ENCODE assay signal across 8 cellular contexts in the genomic region with DNA sequence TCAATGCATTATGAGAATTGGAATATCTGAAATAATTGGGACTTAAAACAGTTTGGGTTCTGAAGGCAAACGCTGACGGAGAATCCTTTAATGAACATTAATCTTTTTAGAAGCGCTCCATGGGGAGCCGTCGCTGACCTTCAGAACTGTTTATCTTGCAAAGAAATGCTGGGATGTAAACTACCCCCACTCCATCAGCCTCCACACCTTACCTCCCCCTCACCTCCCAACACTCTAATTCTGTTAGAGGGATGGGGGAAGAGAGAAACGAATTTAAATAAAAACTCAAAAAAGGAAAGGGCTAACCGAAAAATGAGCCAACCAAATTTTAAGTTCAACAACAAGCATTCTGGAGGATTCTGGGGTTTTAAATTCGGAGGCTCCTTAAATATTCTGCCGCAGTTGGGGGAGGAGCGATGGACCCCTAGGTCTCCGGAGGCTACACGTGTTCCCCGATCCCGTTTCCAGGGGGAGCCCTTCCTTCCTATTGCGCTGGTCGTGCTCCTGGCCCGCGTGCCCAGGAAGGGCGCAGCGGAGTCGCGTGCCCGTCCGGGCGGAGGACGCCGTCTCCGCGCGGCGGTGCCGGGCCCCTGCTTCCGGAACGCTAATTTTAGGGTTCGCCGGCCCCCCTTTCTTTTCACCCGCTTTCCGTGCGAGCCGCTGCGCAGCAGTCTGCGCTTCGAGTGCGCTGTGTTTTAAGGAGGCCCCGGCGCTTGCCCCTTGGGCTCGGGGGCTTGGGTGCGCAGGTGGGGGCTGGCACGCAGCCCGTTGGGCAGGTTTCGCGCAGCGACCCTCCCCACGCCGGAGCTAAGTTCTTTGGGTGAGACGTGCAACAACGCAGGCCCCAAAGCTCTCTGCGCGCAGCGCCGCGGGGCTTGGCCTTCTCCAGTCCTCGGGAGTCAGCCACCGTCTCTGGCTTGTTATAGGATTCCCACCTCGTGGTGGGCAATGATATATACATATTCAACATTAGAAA. TPM values are rescaled to one million over a fixed set of nuclear protein-coding genes. Genes with fewer than 3 reads are reported as not detected.
DNase-seq lines count a peak whose midpoint lies in the region; ATAC-seq lines count a peak whose summit lies in the region.

No MANE protein-coding gene starts in this region.

- H3K9me3 Mint-ChIP-seq in activated naive CD8-positive, alpha-beta T cell treated with anti-CD3 and anti-CD28 coated beads for 36 hours: no peaks in the 10 kb centered on the region

- H2BK5ac ChIP-seq in neuronal stem cell (ENCODE audit: low read length): peak overlapping the region; percentile 66

- H2BK120ac ChIP-seq in neuronal stem cell (ENCODE audit: low read depth, low read length): peak overlapping the region; percentile 87

- H3K4me3 ChIP-seq in neuronal stem cell (ENCODE audit: low read length in 2 of 2): peak overlapping the region; percentile 37 to 74

- no peak overlapping the region for H3K4ac ChIP-seq in neuronal stem cell (ENCODE audit: low read length)

- H3K27ac Mint-ChIP-seq in activated naive CD8-positive, alpha-beta T cell treated with anti-CD3 and anti-CD28 coated beads for 36 hours: peak overlapping the region; percentile 25

- peak overlapping the region; percentile 89 for H3K14ac ChIP-seq in neuronal stem cell (ENCODE audit: low read length)

- peak overlapping the region; percentile 65 for H3K23ac ChIP-seq in neuronal stem cell (ENCODE audit: low read depth, low read length, poor library complexity)

- no CpG with 5 or more reads among the region's 65 CpGs for WGBS in neuronal stem cell (ENCODE audit: extremely low coverage in 2 of 2, insufficient read length in 2 of 2, insufficient replicate concordance in 1 of 2), 2 donors

- H3K4me3 Mint-ChIP-seq in activated naive CD8-positive, alpha-beta T cell treated with anti-CD3 and anti-CD28 coated beads for 36 hours: peak overlapping the region; percentile 68

- H3K79me1 ChIP-seq in neuronal stem cell (ENCODE audit: low read depth, low read length): peaks cover 4% of the 10 kb centered on the region

- no peak overlapping the region for H4K91ac ChIP-seq in neuronal stem cell (ENCODE audit: low read depth, low read length, poor library complexity)

- H2BK12ac ChIP-seq in neuronal stem cell (ENCODE audit: low read length): peak overlapping the region; percentile 22

- H4K8ac ChIP-seq in neuronal stem cell (ENCODE audit: low read depth, low read length): peak overlapping the region; percentile 96

- peaks cover 40% of the 10 kb centered on the region for H3K27me3 Mint-ChIP-seq in activated naive CD8-positive, alpha-beta T cell treated with anti-CD3 and anti-CD28 coated beads for 36 hours

- no peaks in the 10 kb centered on the region for H3K36me3 ChIP-seq in neuronal stem cell (replicated peaks in 1 of 2; ENCODE audit: control insufficient read depth in 2 of 2, insufficient read depth in 2 of 2, low read length in 2 of 2)

- H3K9ac ChIP-seq in neuronal stem cell (ENCODE audit: low read depth, low read length, poor library complexity): peak overlapping the region; percentile 84

- H3K9me3 ChIP-seq in neuronal stem cell (replicated peaks in 1 of 2; ENCODE audit: control insufficient read depth in 2 of 2, insufficient read depth in 1 of 2, low read depth in 1 of 2, low read length in 2 of 2): no peaks in the 10 kb centered on the region

- DNase-seq in ELR (ENCODE audit: low read depth) (peak; percentile 80), NCI-H82 (lab: John Stamatoyannopoulos, UW) (peak; percentile 90), glomerular visceral epithelial cell (ENCODE audit: extremely low spot score) (peak; percentile 56), neuronal stem cell (ENCODE audit: low spot score) (no peak), LoVo (ENCODE audit: low spot score) (no peak)
- peak; percentile 41 for DNase-seq in activated naive CD8-positive, alpha-beta T cell treated with anti-CD3 and anti-CD28 coated beads for 36 hours

- peak overlapping the region; percentile 93 for H3K4me2 ChIP-seq in neuronal stem cell (ENCODE audit: insufficient read depth, low read length, poor library complexity, severe bottlenecking)

- peak overlapping the region; percentile 67 for H2BK15ac ChIP-seq in neuronal stem cell (ENCODE audit: low read length)

- H2AFZ ChIP-seq in neuronal stem cell (ENCODE audit: low read length): peak overlapping the region; percentile 98

- H2AK5ac ChIP-seq in neuronal stem cell (ENCODE audit: low read depth, low read length): no peak overlapping the region

- H3K4me1 ChIP-seq in neuronal stem cell (ENCODE audit: control insufficient read depth in 2 of 2, insufficient read depth in 1 of 2, low read depth in 1 of 2, low read length in 2 of 2): peaks cover 2 to 3% of the 10 kb centered on the region in 2 donors

- no peaks in the 10 kb centered on the region for H3K36me3 Mint-ChIP-seq in activated naive CD8-positive, alpha-beta T cell treated with anti-CD3 and anti-CD28 coated beads for 36 hours

- no peak overlapping the region for H3K27ac ChIP-seq in neuronal stem cell (replicated peaks; ENCODE audit: low read length)

- ATAC-seq in HG02642 (IDR thresholded peaks at IDR 0.05; ENCODE audit: poor library complexity, unreplicated experiment): peak; percentile 65
- ATAC-seq in HG02938 (IDR thresholded peaks at IDR 0.05; ENCODE audit: unreplicated experiment): no peak

- H3K27me3 ChIP-seq in neuronal stem cell (ENCODE audit: control insufficient read depth in 3 of 3, insufficient read depth in 3 of 3, low read depth in 1 of 3, low read length in 3 of 3): peaks cover 0 to 57% (median 2%) of the 10 kb centered on the region in 3 experiments

- peak overlapping the region; percentile 96 for H3K18ac ChIP-seq in neuronal stem cell (ENCODE audit: low read length)

- peaks cover 35% of the 10 kb centered on the region for H3K4me1 Mint-ChIP-seq in activated naive CD8-positive, alpha-beta T cell treated with anti-CD3 and anti-CD28 coated beads for 36 hours

RNA-seq across cellular contexts. Expression of gene DNAJC6, which starts 43.8 kb away (rescaled TPM):
- 1 to 10 TPM; 1.9 TPM for total RNA-seq in activated naive CD8-positive, alpha-beta T cell treated with anti-CD3 and anti-CD28 coated beads for 36 hours
- polyA plus RNA-seq in neuronal stem cell (2013, experiment 1 of 2): 6.5 TPM
- 6.3 TPM for polyA plus RNA-seq in neuronal stem cell (2013, experiment 2 of 2)

Comparison
In these comparisons a context has a peak if more than half of its experiments do, and no peak if none do; other contexts are left out.
1. DNase-seq: peak in ELR (single experiment), NCI-H82 (single experiment), activated naive CD8-positive, alpha-beta T cell treated with anti-CD3 and anti-CD28 coated beads for 36 hours (single experiment) and glomerular visceral epithelial cell (single experiment); none in neuronal stem cell (single experiment) and LoVo (single experiment).